25 cellular contexts compared by ENCODE assay signal in the genomic region with DNA sequence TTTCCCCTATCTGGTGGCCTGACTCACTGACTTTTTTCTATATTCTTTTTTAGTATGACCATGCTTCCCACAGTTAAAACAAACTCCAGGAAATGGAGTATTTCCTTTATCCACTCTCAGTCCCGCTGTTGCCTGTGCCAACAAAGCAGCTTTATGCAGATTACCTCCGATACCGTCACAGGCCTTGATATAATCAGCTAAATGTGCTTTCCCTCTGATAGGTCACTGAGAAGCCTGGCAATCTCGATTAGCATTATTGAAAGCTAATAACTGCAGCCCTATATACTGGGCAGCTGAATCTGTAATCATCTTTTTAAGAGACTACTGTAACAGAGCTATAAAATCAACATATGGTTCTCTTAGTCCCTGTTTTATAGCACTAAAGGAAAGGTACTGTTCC.
DNase-seq lines count a peak whose midpoint lies in the region; ATAC-seq and TF ChIP-seq lines count a peak whose summit lies in the region.
"Had no signal": no experiment of that assay in that cellular context is flagged by ENCODE, and none has a peak within 500 bp of the region (broad histone marks: within the 10 kb centered on the region; RNA-seq: fewer than 3 reads in every experiment).

No MANE protein-coding gene starts in this region.

- H3K4me1 Mint-ChIP-seq in activated naive CD4-positive, alpha-beta T cell treated with anti-CD3 and anti-CD28 coated beads, Interleukin-2, amount 10 ng/mL, durations not matched to agents 7 days and 5 days, result no peaks in the 10 kb centered on the region
- H3K4me1 Mint-ChIP-seq: activated naive CD8-positive, alpha-beta T cell treated with anti-CD3 and anti-CD28 coated beads for 36 hours; B cell; naive B cell had no signal

- H3K27me3 ChIP-seq in body of pancreas, result no peaks in the 10 kb centered on the region
- H3K27me3 ChIP-seq: breast epithelium, tibial nerve had no signal

- ATAC-seq in body of pancreas (no peak), GM21529 (IDR thresholded peaks at IDR 0.05; ENCODE audit: unreplicated experiment) (no peak)

- peaks cover 2% of the 10 kb centered on the region for H3K9me3 Mint-ChIP-seq in activated naive CD4-positive, alpha-beta T cell treated with anti-CD3 and anti-CD28 coated beads, Interleukin-2, amount 10 ng/mL, durations not matched to agents 7 days and 5 days

- no peak overlapping the region for H3K4me3 ChIP-seq in body of pancreas
- H3K4me3 ChIP-seq: breast epithelium, PC-9, tibial nerve had no signal

- no peaks in the 10 kb centered on the region for H3K27me3 Mint-ChIP-seq in activated naive CD4-positive, alpha-beta T cell treated with anti-CD3 and anti-CD28 coated beads, Interleukin-2, amount 10 ng/mL, durations not matched to agents 7 days and 5 days
- H3K27me3 Mint-ChIP-seq: activated naive CD8-positive, alpha-beta T cell treated with anti-CD3 and anti-CD28 coated beads for 36 hours; B cell; dendritic cell treated with granulocyte-macrophage colony-stimulating factor and Interleukin-4, amounts not matched to agents 40 ng/mL and 50 ng/mL, for 4 days; naive B cell had no signal

- H3K4me3 Mint-ChIP-seq in activated naive CD4-positive, alpha-beta T cell treated with anti-CD3 and anti-CD28 coated beads, Interleukin-2, amount 10 ng/mL, durations not matched to agents 7 days and 5 days, result no peak overlapping the region
- H3K4me3 Mint-ChIP-seq: activated naive CD8-positive, alpha-beta T cell treated with anti-CD3 and anti-CD28 coated beads for 36 hours; B cell; dendritic cell treated with granulocyte-macrophage colony-stimulating factor and Interleukin-4, amounts not matched to agents 40 ng/mL and 50 ng/mL, for 4 days; naive B cell; T-helper 2 cell treated with Interferon-gamma antibody and Interleukin-4, amounts not matched to agents 5 μg/mL and 100 μg/mL, for 36 hours had no signal

- no peaks in the 10 kb centered on the region for H3K4me1 ChIP-seq in body of pancreas
- H3K4me1 ChIP-seq: breast epithelium, Caco-2, parathyroid adenoma, tibial nerve had no signal

- no peak for TF ChIP-seq POLR2A in body of pancreas (IDR thresholded peaks at IDR 0.05)

- no peaks in the 10 kb centered on the region for H3K9me3 ChIP-seq in body of pancreas

- DNase-seq in DMS153 treated with DMSO at 0.1 percent for 48 hours (lab: John Stamatoyannopoulos, UW; ENCODE audit: unreplicated experiment) (peak; percentile 15), DMS153 (lab: John Stamatoyannopoulos, UW) (no peak), body of pancreas (peak in 2 of 4 donors; percentile 6 to 15), left kidney (ENCODE audit: low read depth, low spot score) (peak; percentile 47), DMS 273 treated with DMSO at 0.1 percent for 48 hours (lab: John Stamatoyannopoulos, UW) (no peak)
- DNase-seq in activated naive CD4-positive, alpha-beta T cell treated with anti-CD3 and anti-CD28 coated beads, Interleukin-2, amount 10 ng/mL, durations not matched to agents 7 days and 5 days, result no peak
- DNase-seq in activated effector memory CD4-positive, alpha-beta T cell treated with anti-CD3 and anti-CD28 coated beads, Interleukin-2, amount 50 U/mL, for 16 hours, result no peak
- DNase-seq: activated CD4-positive, CD25-positive, alpha-beta regulatory T cell treated with anti-CD3 and anti-CD28 coated beads, Interleukin-2, amount 50 U/mL, for 72 hours; activated CD8-positive, alpha-beta memory T cell treated with anti-CD3 and anti-CD28 coated beads for 24 hours; activated naive CD8-positive, alpha-beta T cell treated with anti-CD3 and anti-CD28 coated beads for 36 hours; Caco-2; GDM1; naive B cell; NCI-H2171; PC-9; stimulated activated CD4-positive, alpha-beta T cell treated with anti-CD3 and anti-CD28 coated beads, Interleukin-1b, Interleukin-23, amount 100 ng/mL, for 48 hours; stimulated activated naive CD4-positive, alpha-beta T cell had no signal

- intact Hi-C loops in body of pancreas (cut with DNase I), result no loop called here

- CTCF ChIA-PET in activated naive CD4-positive, alpha-beta T cell treated with anti-CD3 and anti-CD28 coated beads, Interleukin-2, amount 10 ng/mL, durations not matched to agents 7 days and 5 days (lab: Charles Lee), result no interaction called here

- H3K27ac ChIP-seq in body of pancreas, result peak overlapping the region in 3 of 4 donors; percentile 9 to 49 (median 34)
- H3K27ac ChIP-seq: 22Rv1, breast epithelium, parathyroid adenoma, PC-9, tibial nerve had no signal

- H3K36me3 ChIP-seq in body of pancreas (replicated peaks in 1 of 2; ENCODE audit: insufficient read depth in 1 of 2, low read depth in 2 of 2), result no peaks in the 10 kb centered on the region
- H3K36me3 ChIP-seq: breast epithelium, tibial nerve had no signal

- no peak for TF ChIP-seq CTCF in body of pancreas (IDR thresholded peaks at IDR 0.05)

- no peak overlapping the region for H3K27ac Mint-ChIP-seq in activated naive CD4-positive, alpha-beta T cell treated with anti-CD3 and anti-CD28 coated beads, Interleukin-2, amount 10 ng/mL, durations not matched to agents 7 days and 5 days
- H3K27ac Mint-ChIP-seq: activated naive CD8-positive, alpha-beta T cell treated with anti-CD3 and anti-CD28 coated beads for 36 hours; B cell; dendritic cell treated with granulocyte-macrophage colony-stimulating factor and Interleukin-4, amounts not matched to agents 40 ng/mL and 50 ng/mL, for 4 days; naive B cell; T-helper 2 cell treated with Interferon-gamma antibody and Interleukin-4, amounts not matched to agents 5 μg/mL and 100 μg/mL, for 36 hours had no signal

- no peaks in the 10 kb centered on the region for H3K36me3 Mint-ChIP-seq in activated naive CD4-positive, alpha-beta T cell treated with anti-CD3 and anti-CD28 coated beads, Interleukin-2, amount 10 ng/mL, durations not matched to agents 7 days and 5 days
- H3K36me3 Mint-ChIP-seq: activated naive CD8-positive, alpha-beta T cell treated with anti-CD3 and anti-CD28 coated beads for 36 hours had no signal

- 3 to 7% methylated on average over 4 of the region's 4 CpGs for WGBS in body of pancreas, 2 donors

Comparison
In these comparisons a context has a peak if more than half of its experiments do, and no peak if none do; other contexts are left out.
1. DNase-seq: peak in DMS153 treated with DMSO at 0.1 percent for 48 hours (single experiment) and left kidney (single experiment); none in DMS153 (single experiment), activated naive CD4-positive, alpha-beta T cell treated with anti-CD3 and anti-CD28 coated beads, Interleukin-2, amount 10 ng/mL, durations not matched to agents 7 days and 5 days (single experiment), DMS 273 treated with DMSO at 0.1 percent for 48 hours (single experiment) and activated effector memory CD4-positive, alpha-beta T cell treated with anti-CD3 and anti-CD28 coated beads, Interleukin-2, amount 50 U/mL, for 16 hours (single experiment).